ENCODE assay signal across 14 cellular contexts in genomic region chr14:81330619-81331122, GRCh38.
"Had no signal": no experiment of that assay in that cellular context is flagged by ENCODE, and none has a peak within 500 bp of the region (broad histone marks: within the 10 kb centered on the region; RNA-seq: fewer than 3 reads in every experiment).

No MANE protein-coding gene starts in this region.

- H3K27me3 ChIP-seq: heart left ventricle, stomach had no signal

- ATAC-seq: activated T-cell treated with anti-CD3 and anti-CD28 coated beads, Interleukin-2, amount 50 U/mL, for 72 hours; effector memory CD8-positive, alpha-beta T cell; heart left ventricle; left ventricle myocardium superior; psoas muscle had no signal

- DNase-seq: activated CD4-positive, alpha-beta memory T cell treated with anti-CD3 and anti-CD28 coated beads for 36 hours; activated CD4-positive, alpha-beta T cell treated with anti-CD3 and anti-CD28 coated beads for 1 hour; activated gamma-delta T cell treated with Interleukin-2 at 50 U/mL for 16 hours; activated T-cell treated with anti-CD3 and anti-CD28 coated beads, Interleukin-2, amount 50 U/mL, for 72 hours; effector memory CD8-positive, alpha-beta T cell; foreskin melanocyte; heart left ventricle; left ventricle myocardium superior; mesendoderm; nephron progenitor cell; psoas muscle; stimulated activated CD4-positive, alpha-beta T cell treated with anti-CD3 and anti-CD28 coated beads, Interleukin-4, amount 100 ng/mL, for 24 hours; stomach; SW 1271 had no signal

- H3K4me3 ChIP-seq: heart left ventricle, psoas muscle, stomach had no signal

- H3K9me3 ChIP-seq: heart left ventricle, psoas muscle, stomach had no signal

- H3K27ac ChIP-seq: heart left ventricle, psoas muscle, stomach had no signal

- H3K36me3 ChIP-seq: heart left ventricle, stomach had no signal

- H3K4me1 ChIP-seq: stomach had no signal
